ENCODE assay signal across 19 cellular contexts in genomic region chr17:74761419-74761818, GRCh38. TPM values are rescaled to one million over a fixed set of nuclear protein-coding genes. Genes with fewer than 3 reads are reported as not detected.
A peak's percentile ranks its signal among the peaks of the same experiment; 100 is the strongest.
DNase-seq lines count a peak whose midpoint lies in the region; ATAC-seq, FAIRE-seq and TF ChIP-seq lines count a peak whose summit lies in the region.
"Had no signal": no experiment of that assay in that cellular context is flagged by ENCODE, and none has a peak within 500 bp of the region (broad histone marks: within the 10 kb centered on the region; RNA-seq: fewer than 3 reads in every experiment).

No MANE protein-coding gene starts in this region.

- no peak for TF ChIP-seq POLR2A in K562 (conservative IDR thresholded peaks at IDR 0.05)

- H3K36me3 Mint-ChIP-seq in mesothelial cell of epicardium: no peaks in the 10 kb centered on the region

- no peak overlapping the region for H2AFZ ChIP-seq in K562 (ENCODE audit: low read depth, low read length)

- no peak overlapping the region for H3K4me3 Mint-ChIP-seq in mesothelial cell of epicardium
- H3K4me3 Mint-ChIP-seq: HFFc6 had no signal

- H3K9me3 Mint-ChIP-seq in mesothelial cell of epicardium: no peaks in the 10 kb centered on the region
- H3K9me3 Mint-ChIP-seq: HFFc6 had no signal

- H3K4me3 ChIP-seq in left ventricle myocardium inferior: no peak overlapping the region
- H3K4me3 ChIP-seq in K562: no peak overlapping the region
- H3K4me3 ChIP-seq: colonic mucosa, SJCRH30 had no signal

- peaks cover 51% of the 10 kb centered on the region for H3K79me2 ChIP-seq in K562 (ENCODE audit: control insufficient read depth, insufficient read depth, low read length)

- FAIRE-seq in K562 (lab: Jason Lieb, UNC): no peak

- peak overlapping the region; percentile 83 for H3K27ac Mint-ChIP-seq in mesothelial cell of epicardium
- H3K27ac Mint-ChIP-seq: HFFc6 had no signal

- in situ Hi-C loops in K562 (cut with MboI): no loop called here

- H3K9me1 ChIP-seq in K562 (ENCODE audit: control insufficient read depth, insufficient read depth, low read length): peaks cover 20% of the 10 kb centered on the region

- peak overlapping the region in 1 of 2 experiments; percentile 87; a peak in 2 of 4 replicates for H3K9ac ChIP-seq in K562 (ENCODE audit: insufficient read depth in 1 of 2, low read depth in 2 of 2, low read length in 2 of 2)

- DNase-seq in left ventricle myocardium inferior (no peak), Right ventricle myocardium inferior (ENCODE audit: missing footprints) (no peak), K562 (ENCODE audit: extremely low read depth in 1 of 4, low spot score in 3 of 4) (no peak), mesothelial cell of epicardium (ENCODE audit: low spot score in 2 of 2, unreplicated experiment in 2 of 2) (no peak), head of caudate nucleus (no peak), RPMI8226 (no peak)
- DNase-seq: activated CD4-positive, alpha-beta T cell treated with anti-CD3 and anti-CD28 coated beads for 1 hour; activated effector memory CD4-positive, alpha-beta T cell treated with anti-CD3 and anti-CD28 coated beads, Interleukin-2, amount 50 U/mL, for 16 hours; colonic mucosa; HFFc6; NCI-H1694; NCI-H774; SJCRH30 had no signal

- no peak for TF ChIP-seq RAD21 in K562 (CRISPR knock-in tag; conservative IDR thresholded peaks at IDR 0.05 in 1 of 2, IDR thresholded peaks at IDR 0.05 in 1 of 2)

- H4K20me1 ChIP-seq in K562 (replicated peaks; ENCODE audit: control insufficient read depth, insufficient read depth, low read length): peaks cover 25% of the 10 kb centered on the region; the same call in 1 of the 2 replicates

- POLR2A ChIA-PET in K562 (lab: Yijun Ruan, JAX): interaction anchor here (0.6 to 2.7 kb wide), 5 partner anchors 8 to 154 kb away, joined by 3 to 22 read pairs (median 4); no protein-coding TSS in a partner anchor

- no TSS peak for BruUV-seq in K562 (replicated peaks; lab: Mats Ljungman, UMichigan)

- peaks cover 73% of the 10 kb centered on the region for H3K4me1 Mint-ChIP-seq in mesothelial cell of epicardium

- peak overlapping the region; percentile 78 for H3K27ac ChIP-seq in left ventricle myocardium inferior (replicated peaks)
- no peak overlapping the region for H3K27ac ChIP-seq in K562 (ENCODE audit: extremely low read depth, low read depth, low read length)
- H3K27ac ChIP-seq: colonic mucosa, SJCRH30 had no signal

- TF ChIP-seq CTCF in left ventricle myocardium inferior (IDR thresholded peaks at IDR 0.05; ENCODE audit: borderline replicate concordance): no peak
- TF ChIP-seq CTCF in K562 (IDR thresholded peaks at IDR 0.05 in 2 of 3, conservative IDR thresholded peaks at IDR 0.05 in 1 of 3; ENCODE audit: insufficient read depth in 2 of 3, low read depth in 1 of 3, low read length in 3 of 3): no peak
- no peak for TF ChIP-seq CTCF in mesothelial cell of epicardium (IDR thresholded peaks at IDR 0.05; ENCODE audit: unreplicated experiment)

- H3K4me2 ChIP-seq in K562 (ENCODE audit: insufficient read depth, low read length): no peak overlapping the region

- H3K27me3 ChIP-seq in left ventricle myocardium inferior (ENCODE audit: low read depth) (no peaks in the 10 kb centered on the region), K562 (ENCODE audit: control insufficient read depth in 2 of 2, insufficient read depth in 2 of 2, low read length in 2 of 2) (no peaks in the 10 kb centered on the region)
- H3K27me3 ChIP-seq: BE2C, colonic mucosa, SJCRH30 had no signal

- intact Hi-C loops in left ventricle myocardium inferior (cut with micrococcal nuclease): no loop called here
- intact Hi-C loops in Right ventricle myocardium inferior (cut with DNase I): no loop called here
- intact Hi-C loops in K562 (cut with micrococcal nuclease): no loop called here
- intact Hi-C loops in head of caudate nucleus (cut with DNase I): no loop called here

- TF ChIP-seq EP300 in K562 (IDR thresholded peaks at IDR 0.05; ENCODE audit: low read length): no peak

- ATAC-seq in Right ventricle myocardium inferior (no peak), K562 (no peak), GM19452 (IDR thresholded peaks at IDR 0.05; ENCODE audit: unreplicated experiment) (no peak), HG03432 (IDR thresholded peaks at IDR 0.05; ENCODE audit: unreplicated experiment) (no peak)

- CTCF ChIA-PET in K562 (lab: Yijun Ruan, JAX; ENCODE audit: low intra/inter-chr PET ratio): no interaction called here

- WGBS in K562 (ENCODE audit: insufficient coverage, low coverage, missing lambda C conversion rate): 58% methylated on average over 4 of the region's 5 CpGs

- H3K36me3 ChIP-seq in left ventricle myocardium inferior (no peaks in the 10 kb centered on the region), K562 (ENCODE audit: control insufficient read depth, insufficient read depth, low read length) (peaks cover 24% of the 10 kb centered on the region; the same call in 2 of the 3 replicates)
- H3K36me3 ChIP-seq: BE2C, colonic mucosa, SJCRH30 had no signal

- H3K9me3 ChIP-seq in left ventricle myocardium inferior (replicated peaks): no peaks in the 10 kb centered on the region
- H3K9me3 ChIP-seq in K562 (replicated peaks; ENCODE audit: control insufficient read depth, insufficient read depth, low read depth, low read length): no peaks in the 10 kb centered on the region
- H3K9me3 ChIP-seq: BE2C, colonic mucosa, SJCRH30 had no signal

- no peaks in the 10 kb centered on the region for H3K27me3 Mint-ChIP-seq in mesothelial cell of epicardium (ENCODE audit: low read depth)

- H3K4me1 ChIP-seq in left ventricle myocardium inferior: peaks cover 86% of the 10 kb centered on the region
- H3K4me1 ChIP-seq in K562 (replicated peaks in 1 of 2; ENCODE audit: control insufficient read depth in 2 of 2, insufficient read depth in 2 of 2, low read length in 2 of 2): peaks cover 29 to 64% of the 10 kb centered on the region in 2 experiments

RNA-seq across cellular contexts. Expression of gene NHERF1, which starts 13.0 kb away (rescaled TPM):
- 11.3 TPM for total RNA-seq in left ventricle myocardium inferior
- total RNA-seq in Right ventricle myocardium inferior: 15.9 TPM
- total RNA-seq in K562 (2011; cell fraction: chromatin; rRNA removed; ENCODE audit: low replicate concordance): 18.4 and 49.5 TPM in 2 replicates
- 26.0 and 28.6 TPM in 2 replicates for total RNA-seq in K562 (2011; cell fraction: nucleolus; rRNA removed)
- total RNA-seq in K562 (2011; cell fraction: nucleoplasm; rRNA removed): 29.0 and 37.5 TPM in 2 replicates
- total RNA-seq in K562 (2014; rRNA removed): 35.5 and 51.8 TPM in 2 replicates
- 23.8 and 30.5 TPM in 2 replicates for total RNA-seq in K562 (2014; rRNA removed; fragmentation: Illumina TruSeq; extraction: Trizol)
- total RNA-seq in K562 (2015; rRNA removed; fragmentation: Illumina TruSeq; extraction: Trizol): 38.9 and 40.2 TPM in 2 replicates
- 79.9 and 88.0 TPM in 2 replicates for total RNA-seq in K562 (2021)
- polyA plus RNA-seq in K562 (2011; rRNA removed): 36.9 and 45.6 TPM in 2 replicates
- 59.4 and 62.4 TPM in 2 replicates for polyA plus RNA-seq in K562 (2011; cell fraction: cytosol; rRNA removed)
- polyA plus RNA-seq in K562 (2011; cell fraction: nucleus; rRNA removed): 36.7 and 44.4 TPM in 2 replicates
- 42.9 and 66.5 TPM in 2 replicates for polyA plus RNA-seq in K562 (2012)
- 64.8 and 78.7 TPM in 2 replicates for polyA plus RNA-seq in K562 (2014; fragmentation: Illumina TruSeq; extraction: Trizol)
- 10 to 100 TPM; 11.4 to 20.6 TPM for polyA plus RNA-seq in K562 (2014; fragmentation: Nextera tagmentation; extraction: Ambion mirVana)
- 44.9 and 50.1 TPM in 2 replicates for polyA plus RNA-seq in K562 (2014; rRNA removed)
- 29.5 and 44.1 TPM in 2 replicates for polyA minus RNA-seq in K562 (2011; rRNA and poly(A)+ RNA removed)
- 35.7 and 39.5 TPM in 2 replicates for polyA minus RNA-seq in K562 (2011; cell fraction: cytosol; rRNA and poly(A)+ RNA removed)
- 8.5 and 9.6 TPM in 2 replicates for polyA minus RNA-seq in K562 (2011; cell fraction: nucleus; rRNA and poly(A)+ RNA removed)
- total RNA-seq in mesothelial cell of epicardium: 34.4 to 36.2 TPM (median 34.8 TPM) in 3 replicates

RNA-seq across cellular contexts. Expression of gene NAT9, which starts 14.7 kb away (rescaled TPM):
- total RNA-seq in left ventricle myocardium inferior (18.6 TPM), Right ventricle myocardium inferior (19.4 TPM), K562 (2014; rRNA removed) (28.8 and 31.9 TPM in 2 replicates), K562 (2014; rRNA removed; fragmentation: Illumina TruSeq; extraction: Trizol) (28.3 and 42.2 TPM in 2 replicates), K562 (2015; rRNA removed; fragmentation: Illumina TruSeq; extraction: Trizol) (39.4 and 40.8 TPM in 2 replicates), K562 (2021) (56.8 and 63.6 TPM in 2 replicates), mesothelial cell of epicardium (78.2 to 83.7 TPM (median 83.1 TPM) in 3 replicates)
- total RNA-seq in K562 (2011; cell fraction: chromatin; rRNA removed; ENCODE audit: low replicate concordance): 145 and 300 TPM in 2 replicates
- 204 and 205 TPM in 2 replicates for total RNA-seq in K562 (2011; cell fraction: nucleolus; rRNA removed)
- 164 and 167 TPM in 2 replicates for total RNA-seq in K562 (2011; cell fraction: nucleoplasm; rRNA removed)
- polyA plus RNA-seq in K562 (2011; rRNA removed) (42.4 and 52.0 TPM in 2 replicates), K562 (2014; fragmentation: Illumina TruSeq; extraction: Trizol) (37.1 and 39.9 TPM in 2 replicates), K562 (2014; fragmentation: Nextera tagmentation; extraction: Ambion mirVana) (1 to 10 TPM; 4.2 to 5.9 TPM), K562 (2014; rRNA removed) (59.9 and 63.8 TPM in 2 replicates)
- polyA plus RNA-seq in K562 (2011; cell fraction: cytosol; rRNA removed): 38.3 and 39.8 TPM in 2 replicates
- 305 and 323 TPM in 2 replicates for polyA plus RNA-seq in K562 (2011; cell fraction: nucleus; rRNA removed)
- polyA plus RNA-seq in K562 (2012): 49.7 and 52.4 TPM in 2 replicates
- 30.1 and 37.1 TPM in 2 replicates for polyA minus RNA-seq in K562 (2011; rRNA and poly(A)+ RNA removed)
- 9.9 and 11.5 TPM in 2 replicates for polyA minus RNA-seq in K562 (2011; cell fraction: cytosol; rRNA and poly(A)+ RNA removed)
- polyA minus RNA-seq in K562 (2011; cell fraction: nucleus; rRNA and poly(A)+ RNA removed): 60.3 and 89.4 TPM in 2 replicates

RNA-seq across cellular contexts. Expression of gene RAB37, which starts 24.4 kb away (rescaled TPM):
- total RNA-seq in left ventricle myocardium inferior: 1.9 TPM
- 2.6 TPM for total RNA-seq in Right ventricle myocardium inferior
- not detected in 2 replicates for total RNA-seq in K562 (2011; cell fraction: chromatin; rRNA removed; ENCODE audit: low replicate concordance)
- total RNA-seq in K562 (2011; cell fraction: nucleolus; rRNA removed): not detected in 2 replicates
- not detected in 2 replicates for total RNA-seq in K562 (2011; cell fraction: nucleoplasm; rRNA removed)
- not detected in 2 replicates for total RNA-seq in K562 (2014; rRNA removed)
- total RNA-seq in K562 (2014; rRNA removed; fragmentation: Illumina TruSeq; extraction: Trizol): not detected in 2 replicates
- total RNA-seq in K562 (2015; rRNA removed; fragmentation: Illumina TruSeq; extraction: Trizol): 0.11 and 0.23 TPM in 2 replicates
- 0.27 TPM in 1 of 2 replicates, not detected in the other for total RNA-seq in K562 (2021)
- 0.03 and 0.21 TPM in 2 replicates for polyA plus RNA-seq in K562 (2011; rRNA removed)
- 0.22 TPM in 1 of 2 replicates, not detected in the other for polyA plus RNA-seq in K562 (2011; cell fraction: cytosol; rRNA removed)
- 0.07 and 0.18 TPM in 2 replicates for polyA plus RNA-seq in K562 (2011; cell fraction: nucleus; rRNA removed)
- polyA plus RNA-seq in K562 (2012): 0.19 and 0.22 TPM in 2 replicates
- 0.04 and 0.12 TPM in 2 replicates for polyA plus RNA-seq in K562 (2014; fragmentation: Illumina TruSeq; extraction: Trizol)
- under 1 TPM in 1 of 2 experiments, not detected in 1; 0.03 TPM for polyA plus RNA-seq in K562 (2014; fragmentation: Nextera tagmentation; extraction: Ambion mirVana)
- not detected in 2 replicates for polyA plus RNA-seq in K562 (2014; rRNA removed)
- 0.11 TPM in 1 of 2 replicates, not detected in the other for polyA minus RNA-seq in K562 (2011; rRNA and poly(A)+ RNA removed)
- not detected in 2 replicates for polyA minus RNA-seq in K562 (2011; cell fraction: cytosol; rRNA and poly(A)+ RNA removed)
- polyA minus RNA-seq in K562 (2011; cell fraction: nucleus; rRNA and poly(A)+ RNA removed): not detected in 2 replicates
- 0.16 to 0.38 TPM (median 0.24 TPM) in 3 replicates for total RNA-seq in mesothelial cell of epicardium
- total RNA-seq: fibroblast of villous mesenchyme, kidney epithelial cell had no signal

RNA-seq across cellular contexts. Expression of gene CD300LF, which starts 48.7 kb away (rescaled TPM):
- total RNA-seq in left ventricle myocardium inferior (0.55 TPM), Right ventricle myocardium inferior (0.35 TPM), K562 (2014; rRNA removed) (not detected in 2 replicates), K562 (2014; rRNA removed; fragmentation: Illumina TruSeq; extraction: Trizol) (not detected in 2 replicates), K562 (2015; rRNA removed; fragmentation: Illumina TruSeq; extraction: Trizol) (not detected in 2 replicates), K562 (2021) (not detected in 2 replicates), mesothelial cell of epicardium (not detected in 3 replicates)
- total RNA-seq in K562 (2011; cell fraction: chromatin; rRNA removed; ENCODE audit: low replicate concordance): not detected in 2 replicates
- total RNA-seq in K562 (2011; cell fraction: nucleolus; rRNA removed): not detected in 2 replicates
- not detected in 2 replicates for total RNA-seq in K562 (2011; cell fraction: nucleoplasm; rRNA removed)
- polyA plus RNA-seq in K562 (2011; rRNA removed) (not detected in 2 replicates), K562 (2014; fragmentation: Illumina TruSeq; extraction: Trizol) (not detected in 2 replicates), K562 (2014; fragmentation: Nextera tagmentation; extraction: Ambion mirVana) (not detected), K562 (2014; rRNA removed) (not detected in 2 replicates)
- polyA plus RNA-seq in K562 (2011; cell fraction: cytosol; rRNA removed): not detected in 2 replicates
- polyA plus RNA-seq in K562 (2011; cell fraction: nucleus; rRNA removed): not detected in 2 replicates
- not detected in 2 replicates for polyA plus RNA-seq in K562 (2012)
- not detected in 2 replicates for polyA minus RNA-seq in K562 (2011; rRNA and poly(A)+ RNA removed)
- not detected in 2 replicates for polyA minus RNA-seq in K562 (2011; cell fraction: cytosol; rRNA and poly(A)+ RNA removed)
- polyA minus RNA-seq in K562 (2011; cell fraction: nucleus; rRNA and poly(A)+ RNA removed): not detected in 2 replicates
- total RNA-seq: fibroblast of villous mesenchyme, G401, HFFc6, kidney epithelial cell, SJCRH30 had no signal
